Comparison of ENCODE assay signal across 8 cellular contexts in the genomic region with DNA sequence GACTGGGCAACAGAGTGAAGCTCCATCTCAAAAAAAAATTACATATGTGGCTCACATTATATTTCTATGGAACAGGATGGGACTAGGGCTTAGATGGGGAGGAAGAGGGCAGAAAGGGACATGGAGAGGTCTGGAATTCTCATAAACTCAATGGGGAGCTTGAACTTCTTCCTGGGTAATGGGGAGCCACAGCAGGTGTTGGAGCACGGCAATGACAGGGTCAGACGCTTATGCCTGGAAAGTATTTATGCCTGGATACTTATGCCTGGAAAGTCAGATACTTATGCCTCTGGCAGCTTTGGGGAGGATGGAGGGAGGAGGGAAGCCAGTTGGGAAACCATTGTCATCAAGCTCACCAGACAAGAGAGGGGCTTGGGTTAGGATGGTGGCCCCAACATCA. TPM values are rescaled to one million over a fixed set of nuclear protein-coding genes. Genes with fewer than 3 reads are reported as not detected.
"Had no signal": no experiment of that assay in that cellular context is flagged by ENCODE, and none has a peak within 500 bp of the region (broad histone marks: within the 10 kb centered on the region; RNA-seq: fewer than 3 reads in every experiment).

No MANE protein-coding gene starts in this region.

- DNase-seq: H7, IMR-90, KBM-7 had no signal

- H3K4me1 ChIP-seq: HAP-1 had no signal

- H3K9me3 Mint-ChIP-seq: GM23338 had no signal

- H3K27ac Mint-ChIP-seq: GM23338 had no signal

- H3K36me3 ChIP-seq: HAP-1 had no signal

- H3K9me3 ChIP-seq: HAP-1 had no signal

- FAIRE-seq: HTR-8/SVneo had no signal

- H2AFZ ChIP-seq: GM23338 had no signal

- H3K4me3 ChIP-seq: GM23338, HAP-1 had no signal

- H3K4me3 Mint-ChIP-seq: GM23338 had no signal

- H3K4me2 ChIP-seq: GM23338, KMS-11 had no signal

- H3K9ac ChIP-seq: KMS-11 had no signal

- H3K27ac ChIP-seq: KMS-11 had no signal

RNA-seq across cellular contexts. Expression of gene TMEM130, which starts 36.8 kb away (rescaled TPM):
- total RNA-seq: HT-29 had no signal
